In genomic region chr16:46972971-46973456, GRCh38 we compare ENCODE assay signal across 7 cellular contexts. TPM values are rescaled to one million over a fixed set of nuclear protein-coding genes. Genes with fewer than 3 reads are reported as not detected.
DNase-seq lines count a peak whose midpoint lies in the region; ATAC-seq, FAIRE-seq and TF ChIP-seq lines count a peak whose summit lies in the region.

No MANE protein-coding gene starts in this region.

- peak overlapping the region; percentile 98 for H3K27ac Mint-ChIP-seq in activated naive CD4-positive, alpha-beta T cell treated with anti-CD3 and anti-CD28 coated beads, Interleukin-2, amount 50 U/mL, for 24 hours

- DNase-seq in RKO (ENCODE audit: low spot score) (peak; percentile 37), left cardiac atrium (peak; percentile 49), sciatic nerve (ENCODE audit: low spot score) (peak; percentile 65), GM12891 (ENCODE audit: insufficient read length, low spot score) (no peak)

- peak; percentile 17 for ATAC-seq in GM18858 (IDR thresholded peaks at IDR 0.05; ENCODE audit: unreplicated experiment)
- ATAC-seq in HG02840 (IDR thresholded peaks at IDR 0.05; ENCODE audit: low FRiP score, unreplicated experiment) = peak; percentile 43
- ATAC-seq in left cardiac atrium = peak; percentile 66 to 72
- peak; percentile 66 for ATAC-seq in sciatic nerve

- H3K4me1 Mint-ChIP-seq in activated naive CD4-positive, alpha-beta T cell treated with anti-CD3 and anti-CD28 coated beads, Interleukin-2, amount 50 U/mL, for 24 hours = peaks cover 67% of the 10 kb centered on the region

- H3K36me3 Mint-ChIP-seq in activated naive CD4-positive, alpha-beta T cell treated with anti-CD3 and anti-CD28 coated beads, Interleukin-2, amount 50 U/mL, for 24 hours = peaks cover 10% of the 10 kb centered on the region

- peak overlapping the region; percentile 97 for H3K4me3 Mint-ChIP-seq in activated naive CD4-positive, alpha-beta T cell treated with anti-CD3 and anti-CD28 coated beads, Interleukin-2, amount 50 U/mL, for 24 hours

- no peak for FAIRE-seq in GM12891 (lab: Jason Lieb, UNC)

- intact Hi-C loops in left cardiac atrium (cut with DNase I) = no loop called here
- intact Hi-C loops in sciatic nerve (cut with DNase I) = no loop called here

- H3K9me3 Mint-ChIP-seq in activated naive CD4-positive, alpha-beta T cell treated with anti-CD3 and anti-CD28 coated beads, Interleukin-2, amount 50 U/mL, for 24 hours = no peaks in the 10 kb centered on the region

- TF ChIP-seq POLR2A in GM12891 (IDR thresholded peaks at IDR 0.05; ENCODE audit: low read depth, low read length) = no peak

- H3K27me3 Mint-ChIP-seq in activated naive CD4-positive, alpha-beta T cell treated with anti-CD3 and anti-CD28 coated beads, Interleukin-2, amount 50 U/mL, for 24 hours = no peaks in the 10 kb centered on the region

TF ChIP-seq in GM12891, 5 proteins besides CTCF, POLR2A, EP300 and RAD21:
- TF ChIP-seq TAF1 (IDR thresholded peaks at IDR 0.05; ENCODE audit: low read depth, low read length) (no peak), SPI1 (IDR thresholded peaks at IDR 0.05; ENCODE audit: low read depth, low read length) (no peak), POU2F2 (IDR thresholded peaks at IDR 0.05; ENCODE audit: low read depth, low read length) (no peak), PAX5 (IDR thresholded peaks at IDR 0.05; ENCODE audit: insufficient read depth, low read length, severe bottlenecking) (no peak), POLR2AphosphoS5 (IDR thresholded peaks at IDR 0.05; ENCODE audit: low read depth, low read length) (no peak)

RNA-seq across cellular contexts. Expression of gene DNAJA2, which starts 0.5 kb away (rescaled TPM):
- total RNA-seq in left cardiac atrium = 10 to 100 TPM; 79.1 to 94.9 TPM
- 46.5 TPM for total RNA-seq in sciatic nerve
- 37.7 TPM for polyA plus RNA-seq in GM12891 (2012; ENCODE audit: low read depth, missing spikeins)

Comparison
In these comparisons a context has a peak if more than half of its experiments do, and no peak if none do; other contexts are left out.
1. ATAC-seq: peak in every context shown above with its lines; median percentile 69 in left cardiac atrium; 66 in sciatic nerve; 43 in HG02840; 17 in GM18858.